ENCODE assay signal across 9 cellular contexts in genomic region chr7:136831398-136831797, GRCh38. TPM values are rescaled to one million over a fixed set of nuclear protein-coding genes. Genes with fewer than 3 reads are reported as not detected.
"Had no signal": no experiment of that assay in that cellular context is flagged by ENCODE, and none has a peak within 500 bp of the region (broad histone marks: within the 10 kb centered on the region; RNA-seq: fewer than 3 reads in every experiment).

No MANE protein-coding gene starts in this region.

RNA-seq across cellular contexts. Expression of gene CHRM2, which starts 37.1 kb away (rescaled TPM):
- total RNA-seq: activated CD4-positive, alpha-beta memory T cell treated with anti-CD3 and anti-CD28 coated beads for 36 hours; activated CD4-positive, alpha-beta T cell treated with anti-CD3 and anti-CD28 coated beads, Interleukin-2, amount 10 ng/mL, durations not matched to agents 7 days and 5 days; activated naive CD4-positive, alpha-beta T cell treated with anti-CD3 and anti-CD28 coated beads, Interleukin-2, amount 50 U/mL, for 72 hours; ascending aorta; body of pancreas; MCF 10A; NCI-H460; OCI-LY7; T-helper 17 cell had no signal
